Comparison of ENCODE assay signal across 14 cellular contexts in the genomic region with DNA sequence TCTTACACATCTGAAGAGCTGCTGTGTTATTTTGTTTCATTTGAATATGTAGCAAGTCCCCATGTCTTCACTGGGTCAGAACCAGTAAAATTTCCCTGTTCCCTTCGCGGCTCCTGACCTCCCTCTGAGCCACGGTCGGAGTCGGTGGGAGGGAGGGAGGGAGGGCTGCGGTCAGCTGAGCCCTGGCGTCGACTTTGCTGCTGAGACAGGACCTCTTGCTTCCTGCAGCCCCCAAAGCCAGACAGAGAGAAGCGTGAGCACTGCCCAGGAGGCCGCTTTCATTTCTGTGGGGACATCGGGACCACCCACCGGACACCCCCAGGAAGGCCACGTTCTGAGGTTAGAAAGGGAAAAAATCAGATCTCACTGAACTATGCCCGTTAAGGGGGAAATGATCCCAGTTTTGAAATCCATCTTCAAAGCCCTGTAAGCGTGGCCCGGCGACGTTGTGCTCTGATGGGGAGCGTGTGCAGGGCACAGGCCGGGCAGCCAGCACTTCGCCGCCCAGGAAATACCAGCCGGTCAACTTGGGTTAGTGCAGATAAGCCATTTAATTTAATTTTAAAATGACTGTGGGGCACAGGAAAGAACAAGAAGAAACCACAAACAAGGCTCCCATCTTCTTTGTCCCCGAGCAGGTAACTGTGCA. TPM values are rescaled to one million over a fixed set of nuclear protein-coding genes. Genes with fewer than 3 reads are reported as not detected.
A peak's percentile ranks its signal among the peaks of the same experiment; 100 is the strongest.
DNase-seq lines count a peak whose midpoint lies in the region; ATAC-seq lines count a peak whose summit lies in the region.
"Had no signal": no experiment of that assay in that cellular context is flagged by ENCODE, and none has a peak within 500 bp of the region (broad histone marks: within the 10 kb centered on the region; RNA-seq: fewer than 3 reads in every experiment).

No MANE protein-coding gene starts in this region.

- H3K4me3 Mint-ChIP-seq in CD8-positive, alpha-beta memory T cell, result peak overlapping the region; percentile 65 to 91 (median 80)
- peak overlapping the region; percentile 82 for H3K4me3 Mint-ChIP-seq in activated T-helper 1 cell treated with anti-CD3 and anti-CD28 coated beads, Interleukin-12 subunit alpha, Interleukin-12 subunit beta, Interleukin-2, Interleukin-4 antibody, amounts not matched to agents 30 ng/mL and 10 ng/mL and 1 ng/mL, durations not matched to agents 14 hours and 24 hours and 36 hours
- peak overlapping the region; percentile 56 to 85 (median 78) for H3K4me3 Mint-ChIP-seq in naive thymus-derived CD4-positive, alpha-beta T cell

- peaks cover 2 to 5% (median 3%) of the 10 kb centered on the region in 3 donors for H3K36me3 Mint-ChIP-seq in CD8-positive, alpha-beta memory T cell
- H3K36me3 Mint-ChIP-seq in activated T-helper 1 cell treated with anti-CD3 and anti-CD28 coated beads, Interleukin-12 subunit alpha, Interleukin-12 subunit beta, Interleukin-2, Interleukin-4 antibody, amounts not matched to agents 30 ng/mL and 10 ng/mL and 1 ng/mL, durations not matched to agents 14 hours and 24 hours and 36 hours (ENCODE audit: low read depth), result peaks cover 6% of the 10 kb centered on the region
- H3K36me3 Mint-ChIP-seq in naive thymus-derived CD4-positive, alpha-beta T cell, result peaks cover 4 to 24% (median 10%) of the 10 kb centered on the region in 5 donors

- peak; percentile 14 for DNase-seq in CD1c-positive myeloid dendritic cell (ENCODE audit: extremely low spot score)
- no peak for DNase-seq in CD8-positive, alpha-beta memory T cell
- DNase-seq in activated T-helper 1 cell treated with anti-CD3 and anti-CD28 coated beads, Interleukin-12 subunit alpha, Interleukin-12 subunit beta, Interleukin-2, Interleukin-4 antibody, amounts not matched to agents 30 ng/mL and 10 ng/mL and 1 ng/mL, durations not matched to agents 14 hours and 24 hours and 36 hours (ENCODE audit: low spot score), result no peak
- peak in 1 of 9 donors; percentile 19 for DNase-seq in naive thymus-derived CD4-positive, alpha-beta T cell
- no peak for DNase-seq in kidney glomerular epithelial cell (lab: John Stamatoyannopoulos, UW)
- no peak for DNase-seq in OCI-M1 (lab: John Stamatoyannopoulos, UW)
- DNase-seq: glutamatergic neuron, islet precursor cell, NCI-H2029 treated with DMSO at 0.1 percent for 48 hours, NCI-H524 treated with DMSO at 0.1 percent for 48 hours, testis had no signal

- ATAC-seq in naive thymus-derived CD4-positive, alpha-beta T cell, result no peak
- ATAC-seq in GM21528 (IDR thresholded peaks at IDR 0.05; ENCODE audit: low FRiP score, unreplicated experiment), result no peak
- ATAC-seq: GM12878, Panc1 had no signal

- H3K4me1 Mint-ChIP-seq in CD8-positive, alpha-beta memory T cell, result peaks cover 36 to 61% (median 44%) of the 10 kb centered on the region in 3 donors
- peaks cover 31% of the 10 kb centered on the region for H3K4me1 Mint-ChIP-seq in activated T-helper 1 cell treated with anti-CD3 and anti-CD28 coated beads, Interleukin-12 subunit alpha, Interleukin-12 subunit beta, Interleukin-2, Interleukin-4 antibody, amounts not matched to agents 30 ng/mL and 10 ng/mL and 1 ng/mL, durations not matched to agents 14 hours and 24 hours and 36 hours (ENCODE audit: low read depth)
- peaks cover 19 to 72% (median 48%) of the 10 kb centered on the region in 7 donors for H3K4me1 Mint-ChIP-seq in naive thymus-derived CD4-positive, alpha-beta T cell

- peak overlapping the region; percentile 82 to 98 (median 89) for H3K27ac Mint-ChIP-seq in CD8-positive, alpha-beta memory T cell
- H3K27ac Mint-ChIP-seq in activated T-helper 1 cell treated with anti-CD3 and anti-CD28 coated beads, Interleukin-12 subunit alpha, Interleukin-12 subunit beta, Interleukin-2, Interleukin-4 antibody, amounts not matched to agents 30 ng/mL and 10 ng/mL and 1 ng/mL, durations not matched to agents 14 hours and 24 hours and 36 hours, result peak overlapping the region; percentile 96
- H3K27ac Mint-ChIP-seq in naive thymus-derived CD4-positive, alpha-beta T cell, result peak overlapping the region; percentile 66 to 97 (median 94)

- intact Hi-C loops in activated T-helper 1 cell treated with anti-CD3 and anti-CD28 coated beads, Interleukin-12 subunit alpha, Interleukin-12 subunit beta, Interleukin-2, Interleukin-4 antibody, amounts not matched to agents 30 ng/mL and 10 ng/mL and 1 ng/mL, durations not matched to agents 14 hours and 24 hours and 36 hours (cut with micrococcal nuclease), result loop anchor here (10.0 kb wide), 2 partner anchors 262 to 698 kb away; a partner anchor contains a TSS
- intact Hi-C loops in naive thymus-derived CD4-positive, alpha-beta T cell (cut with micrococcal nuclease), result loop anchor here in 1 of 2 donors (5.0 kb wide), 1 partner anchor 501 kb away; a partner anchor contains a TSS

- H3K4me3 ChIP-seq in CD8-positive, alpha-beta memory T cell (ENCODE audit: low read length), result peak overlapping the region; percentile 61
- peak overlapping the region; percentile 36 for H3K4me3 ChIP-seq in naive thymus-derived CD4-positive, alpha-beta T cell (ENCODE audit: low read length)
- H3K4me3 ChIP-seq: GM12878, testis had no signal

- H3K36me3 ChIP-seq in CD8-positive, alpha-beta memory T cell (ENCODE audit: insufficient read depth, low read length), result no peaks in the 10 kb centered on the region
- no peaks in the 10 kb centered on the region for H3K36me3 ChIP-seq in naive thymus-derived CD4-positive, alpha-beta T cell (ENCODE audit: control insufficient read depth in 2 of 3, insufficient read depth in 3 of 3, low read length in 3 of 3)

- H3K27me3 Mint-ChIP-seq in CD8-positive, alpha-beta memory T cell, result peaks cover 0 to 4% of the 10 kb centered on the region in 2 donors
- peaks cover 15% of the 10 kb centered on the region for H3K27me3 Mint-ChIP-seq in activated T-helper 1 cell treated with anti-CD3 and anti-CD28 coated beads, Interleukin-12 subunit alpha, Interleukin-12 subunit beta, Interleukin-2, Interleukin-4 antibody, amounts not matched to agents 30 ng/mL and 10 ng/mL and 1 ng/mL, durations not matched to agents 14 hours and 24 hours and 36 hours (ENCODE audit: insufficient read depth)
- peaks cover 0 to 21% (median 0%) of the 10 kb centered on the region in 5 donors for H3K27me3 Mint-ChIP-seq in naive thymus-derived CD4-positive, alpha-beta T cell

- no peaks in the 10 kb centered on the region for H3K9me3 ChIP-seq in CD8-positive, alpha-beta memory T cell (ENCODE audit: low read length)
- H3K9me3 ChIP-seq in naive thymus-derived CD4-positive, alpha-beta T cell (ENCODE audit: control insufficient read depth in 2 of 3, low read length in 3 of 3), result peaks cover 0 to 28% (median 6%) of the 10 kb centered on the region in 3 experiments
- H3K9me3 ChIP-seq: testis had no signal

- H3K4me1 ChIP-seq in CD8-positive, alpha-beta memory T cell (ENCODE audit: insufficient read depth, low read length), result peaks cover 35% of the 10 kb centered on the region
- peaks cover 20 to 39% of the 10 kb centered on the region in 2 donors for H3K4me1 ChIP-seq in naive thymus-derived CD4-positive, alpha-beta T cell (ENCODE audit: control insufficient read depth in 2 of 2, insufficient read depth in 2 of 2, low read length in 2 of 2)

- CTCF ChIA-PET in CD8-positive, alpha-beta memory T cell (lab: Charles Lee), result interaction anchor here (1.3 to 2.6 kb wide), 4 partner anchors 18 to 33 kb away, joined by 3 to 6 read pairs (median 4); no protein-coding TSS in a partner anchor
- CTCF ChIA-PET in naive thymus-derived CD4-positive, alpha-beta T cell (lab: Charles Lee), result interaction anchor here (1.0 to 1.1 kb wide), 2 partner anchors 23 to 258 kb away, joined by 4 read pairs; no protein-coding TSS in a partner anchor

- H3K9me3 Mint-ChIP-seq in CD8-positive, alpha-beta memory T cell, result peaks cover 0 to 11% (median 9%) of the 10 kb centered on the region in 5 donors
- H3K9me3 Mint-ChIP-seq in activated T-helper 1 cell treated with anti-CD3 and anti-CD28 coated beads, Interleukin-12 subunit alpha, Interleukin-12 subunit beta, Interleukin-2, Interleukin-4 antibody, amounts not matched to agents 30 ng/mL and 10 ng/mL and 1 ng/mL, durations not matched to agents 14 hours and 24 hours and 36 hours, result no peaks in the 10 kb centered on the region
- peaks cover 0 to 45% (median 21%) of the 10 kb centered on the region in 11 donors for H3K9me3 Mint-ChIP-seq in naive thymus-derived CD4-positive, alpha-beta T cell

- H3K27me3 ChIP-seq in CD8-positive, alpha-beta memory T cell (ENCODE audit: insufficient read depth, low read length, poor library complexity, severe bottlenecking), result no peaks in the 10 kb centered on the region
- H3K27me3 ChIP-seq in naive thymus-derived CD4-positive, alpha-beta T cell (ENCODE audit: control insufficient read depth in 2 of 2, insufficient read depth in 2 of 2, low read length in 2 of 2), result no peaks in the 10 kb centered on the region
- H3K27me3 ChIP-seq: testis had no signal

- peak overlapping the region; percentile 47 for H3K27ac ChIP-seq in CD8-positive, alpha-beta memory T cell (ENCODE audit: low read depth, low read length)
- peak overlapping the region; percentile 75 for H3K27ac ChIP-seq in naive thymus-derived CD4-positive, alpha-beta T cell (ENCODE audit: low read depth, low read length)
- H3K27ac ChIP-seq: testis had no signal

- POLR2A ChIA-PET in CD8-positive, alpha-beta memory T cell (lab: Charles Lee), result interaction anchor here (0.7 to 1.0 kb wide), 2 partner anchors 24 to 475 kb away, joined by 3 to 4 read pairs; a partner anchor contains a TSS
- POLR2A ChIA-PET in naive thymus-derived CD4-positive, alpha-beta T cell (lab: Charles Lee), result interaction anchor here (1.0 to 4.6 kb wide), 3 partner anchors 7 to 41 kb away, joined by 5 to 43 read pairs (median 8); a partner anchor contains a TSS

RNA-seq across cellular contexts. Expression of a gene that starts 42.1 kb away (rescaled TPM):
- total RNA-seq in CD8-positive, alpha-beta memory T cell, result 10 to 100 TPM; 55.7 to 56.0 TPM
- 25.1 TPM for polyA plus RNA-seq in CD8-positive, alpha-beta memory T cell
- total RNA-seq in activated T-helper 1 cell treated with anti-CD3 and anti-CD28 coated beads, Interleukin-12 subunit alpha, Interleukin-12 subunit beta, Interleukin-2, Interleukin-4 antibody, amounts not matched to agents 30 ng/mL and 10 ng/mL and 1 ng/mL, durations not matched to agents 14 hours and 24 hours and 36 hours, result 49.5 and 51.3 TPM in 2 replicates
- total RNA-seq in naive thymus-derived CD4-positive, alpha-beta T cell, result 10 to 100 TPM; 19.3 to 27.1 (median 21.1) TPM
- 10 to 100 TPM; 16.9 to 29.0 TPM for polyA plus RNA-seq in naive thymus-derived CD4-positive, alpha-beta T cell

RNA-seq across cellular contexts. Expression of a gene that starts 42.2 kb away (rescaled TPM):
- total RNA-seq in CD8-positive, alpha-beta memory T cell, result 10 to 100 TPM; 35.2 to 36.4 TPM
- 14.1 TPM for polyA plus RNA-seq in CD8-positive, alpha-beta memory T cell
- total RNA-seq in activated T-helper 1 cell treated with anti-CD3 and anti-CD28 coated beads, Interleukin-12 subunit alpha, Interleukin-12 subunit beta, Interleukin-2, Interleukin-4 antibody, amounts not matched to agents 30 ng/mL and 10 ng/mL and 1 ng/mL, durations not matched to agents 14 hours and 24 hours and 36 hours, result 48.8 and 55.0 TPM in 2 replicates
- total RNA-seq in naive thymus-derived CD4-positive, alpha-beta T cell, result 10 to 100 TPM; 33.2 to 54.8 (median 50.6) TPM
- polyA plus RNA-seq in naive thymus-derived CD4-positive, alpha-beta T cell, result 10 to 100 TPM in 1 of 2 donors, 1 to 10 TPM in 1; 8.8 to 15.6 TPM
